8 cellular contexts compared by ENCODE assay signal in the genomic region with DNA sequence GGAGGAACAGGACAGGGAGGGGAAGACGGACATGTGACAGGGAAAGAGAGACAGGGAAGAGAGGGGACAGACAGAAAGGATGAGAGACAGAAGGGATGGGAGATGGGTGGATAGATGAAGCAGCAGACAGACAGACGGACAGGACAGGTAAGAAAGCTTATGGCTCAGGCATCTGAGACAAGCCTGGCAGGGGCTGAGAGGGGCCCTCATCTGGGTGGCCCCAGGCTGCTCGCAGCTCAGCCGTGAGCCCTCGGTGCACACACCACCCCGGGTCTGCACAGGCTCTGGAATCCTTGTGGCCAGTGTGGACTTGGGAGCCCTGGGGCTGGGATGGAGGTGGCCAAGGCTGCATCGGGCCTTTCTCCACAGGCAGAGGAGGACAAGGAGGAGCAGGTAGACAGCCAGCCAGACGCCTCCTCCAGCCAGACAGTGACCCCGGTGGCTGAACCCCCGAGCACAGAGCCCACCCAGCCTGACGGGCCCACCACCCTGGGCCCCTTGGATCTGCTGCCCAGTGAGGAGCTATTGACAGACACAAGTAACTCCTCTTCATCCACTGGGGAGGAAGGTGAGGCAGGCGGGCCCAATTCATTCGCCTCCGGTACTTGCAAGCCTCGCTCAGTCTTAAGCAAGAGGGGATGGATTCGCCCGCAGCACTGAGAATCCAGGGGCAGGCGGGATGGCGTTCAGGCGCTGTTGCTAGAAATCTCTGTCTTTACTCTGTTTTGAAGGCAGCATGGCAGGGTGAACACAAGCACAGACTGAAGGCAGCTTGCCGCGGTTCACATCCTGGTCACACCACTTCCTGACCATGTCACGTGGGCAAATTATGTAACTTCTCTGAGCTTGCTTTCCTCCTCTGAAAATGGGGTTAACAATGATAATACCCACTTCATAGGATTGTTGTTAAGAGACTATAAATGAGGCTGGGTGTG. TPM values are rescaled to one million over a fixed set of nuclear protein-coding genes. Genes with fewer than 3 reads are reported as not detected.
DNase-seq lines count a peak whose midpoint lies in the region; ATAC-seq, FAIRE-seq and TF ChIP-seq lines count a peak whose summit lies in the region.

No MANE protein-coding gene starts in this region.

- no peak for TF ChIP-seq RAD21 in A549 (conservative IDR thresholded peaks at IDR 0.05 in 1 of 2, IDR thresholded peaks at IDR 0.05 in 1 of 2)

- POLR2A ChIA-PET in A549 (lab: Yijun Ruan, JAX), result interaction anchor here (1.2 to 1.7 kb wide), 3 partner anchors 8 to 13 kb away, joined by 3 to 4 read pairs (median 3); no protein-coding TSS in a partner anchor

- H3K9me3 ChIP-seq in A549, result no peaks in the 10 kb centered on the region

- H3K4me3 ChIP-seq in A549, result no peak overlapping the region

- peaks cover 17% of the 10 kb centered on the region for H3K4me1 ChIP-seq in A549

- ATAC-seq in A549 (peak; percentile 7 to 16; a peak in 3 of 6 replicates), HG03565 (IDR thresholded peaks at IDR 0.05; ENCODE audit: unreplicated experiment) (no peak)

- TF ChIP-seq POLR2A in A549 (IDR thresholded peaks at IDR 0.05; ENCODE audit: low read length), result no peak

- no peaks in the 10 kb centered on the region for H3K27me3 ChIP-seq in layer of hippocampus (ENCODE audit: control insufficient read depth, insufficient read depth, low read length)

- CTCF ChIA-PET in A549 (lab: Yijun Ruan, JAX), result interaction anchor here (0.6 to 61.4 kb wide), 13 partner anchors 2 to 127 kb away, joined by 3 to 1860 read pairs (median 6); partner anchors contain the start of genes GRAMD1A, LGI4, SCN1B and ZNF792

- TF ChIP-seq CTCF in A549 (IDR thresholded peaks at IDR 0.05) (no peak), GM20000 (IDR thresholded peaks at IDR 0.05; ENCODE audit: extremely low read depth, missing control alignments) (no peak)

- FAIRE-seq in A549 (lab: Jason Lieb, UNC), result peak; percentile 87

- TF ChIP-seq EP300 in A549 (IDR thresholded peaks at IDR 0.05), result no peak

- 92% methylated on average over 23 of the region's 23 CpGs for WGBS in A549 (ENCODE audit: missing lambda C conversion rate)

- no peak overlapping the region for H3K4me2 ChIP-seq in A549

- DNase-seq in A549 (ENCODE audit: low read depth in 1 of 2, low spot score in 1 of 2), result no peak
- DNase-seq in MV-4-11 (lab: John Stamatoyannopoulos, UW), result peak; percentile 94
- peak; percentile 51 for DNase-seq in activated CD8-positive, alpha-beta memory T cell treated with anti-CD3 and anti-CD28 coated beads, Interleukin-2, amount 50 U/mL, for 4 hours
- DNase-seq in GM20000 (ENCODE audit: low spot score), result no peak
- DNase-seq in retina, result no peak
- no peak for DNase-seq in DMS53 (lab: John Stamatoyannopoulos, UW)

- H3K27ac ChIP-seq in A549 (peak overlapping the region in 1 of 2 experiments; percentile 42; a peak in 2 of 6 replicates), layer of hippocampus (ENCODE audit: low read depth, low read length) (peak overlapping the region; percentile 38)

TF ChIP-seq in A549, 52 proteins besides CTCF, POLR2A, EP300 and RAD21:
- peak; percentile 78 for TF ChIP-seq TFCP2L1 (CRISPR knock-in tag; IDR thresholded peaks at IDR 0.05)
- peak; percentile 24 for TF ChIP-seq TP53 (CRISPR knock-in tag; IDR thresholded peaks at IDR 0.05)
- TF ChIP-seq PBX3 (IDR thresholded peaks at IDR 0.05), result peak; percentile 55
- TF ChIP-seq HDAC2 (IDR thresholded peaks at IDR 0.05), result no peak
- TF ChIP-seq RNF2 (IDR thresholded peaks at IDR 0.05; ENCODE audit: borderline replicate concordance, low read depth), result no peak
- TF ChIP-seq HOXA7 (CRISPR knock-in tag; IDR thresholded peaks at IDR 0.05), result peak; percentile 76; the same call in 1 of the 2 replicates
- TF ChIP-seq, protein P1, sequence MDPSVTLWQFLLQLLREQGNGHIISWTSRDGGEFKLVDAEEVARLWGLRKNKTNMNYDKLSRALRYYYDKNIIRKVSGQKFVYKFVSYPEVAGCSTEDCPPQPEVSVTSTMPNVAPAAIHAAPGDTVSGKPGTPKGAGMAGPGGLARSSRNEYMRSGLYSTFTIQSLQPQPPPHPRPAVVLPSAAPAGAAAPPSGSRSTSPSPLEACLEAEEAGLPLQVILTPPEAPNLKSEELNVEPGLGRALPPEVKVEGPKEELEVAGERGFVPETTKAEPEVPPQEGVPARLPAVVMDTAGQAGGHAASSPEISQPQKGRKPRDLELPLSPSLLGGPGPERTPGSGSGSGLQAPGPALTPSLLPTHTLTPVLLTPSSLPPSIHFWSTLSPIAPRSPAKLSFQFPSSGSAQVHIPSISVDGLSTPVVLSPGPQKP (IDR thresholded peaks at IDR 0.05; ENCODE audit: low read depth, low read length), result no peak

RNA-seq across cellular contexts. Expression of gene GRAMD1A, which starts 14.0 kb away (rescaled TPM):
- polyA plus RNA-seq in A549 (2011; rRNA removed), result 184 and 221 TPM in 2 replicates
- 170 and 209 TPM in 2 replicates for polyA plus RNA-seq in A549 (2012; cell fraction: cytosol; rRNA removed)
- 411 and 413 TPM in 2 replicates for polyA plus RNA-seq in A549 (2012; cell fraction: nucleus; rRNA removed)
- 104 to 131 TPM (median 128 TPM) in 3 replicates for polyA plus RNA-seq in A549 (2017; fragmentation: RNase III; extraction: RNeasy Plus Mini Kit Qiagen cat#74134 plus additional on column Dnase treatment)
- polyA minus RNA-seq in A549 (2011; rRNA and poly(A)+ RNA removed), result 237 and 239 TPM in 2 replicates

RNA-seq across cellular contexts. Expression of gene SCN1B, which starts 16.2 kb away (rescaled TPM):
- 11.0 and 12.8 TPM in 2 replicates for polyA plus RNA-seq in A549 (2011; rRNA removed)
- polyA plus RNA-seq in A549 (2012; cell fraction: cytosol; rRNA removed), result 14.1 and 15.1 TPM in 2 replicates
- 21.3 and 22.5 TPM in 2 replicates for polyA plus RNA-seq in A549 (2012; cell fraction: nucleus; rRNA removed)
- 10.3 to 11.4 TPM (median 11.3 TPM) in 3 replicates for polyA plus RNA-seq in A549 (2017; fragmentation: RNase III; extraction: RNeasy Plus Mini Kit Qiagen cat#74134 plus additional on column Dnase treatment)
- 7.9 and 12.7 TPM in 2 replicates for polyA minus RNA-seq in A549 (2011; rRNA and poly(A)+ RNA removed)

RNA-seq across cellular contexts. Expression of gene HPN, which starts 27.4 kb away (rescaled TPM):
- polyA plus RNA-seq in A549 (2011; rRNA removed), result 0.08 and 0.09 TPM in 2 replicates
- polyA plus RNA-seq in A549 (2012; cell fraction: cytosol; rRNA removed), result 0.04 TPM in 2 replicates
- 0.47 and 0.66 TPM in 2 replicates for polyA plus RNA-seq in A549 (2012; cell fraction: nucleus; rRNA removed)
- polyA plus RNA-seq in A549 (2017; fragmentation: RNase III; extraction: RNeasy Plus Mini Kit Qiagen cat#74134 plus additional on column Dnase treatment), result 0.04 to 0.12 TPM (median 0.06 TPM) in 3 replicates
- not detected in 2 replicates for polyA minus RNA-seq in A549 (2011; rRNA and poly(A)+ RNA removed)

RNA-seq across cellular contexts. Expression of gene ZNF792, which starts 50.1 kb away (rescaled TPM):
- polyA plus RNA-seq in A549 (2011; rRNA removed) (3.7 and 5.0 TPM in 2 replicates), A549 (2017; fragmentation: RNase III; extraction: RNeasy Plus Mini Kit Qiagen cat#74134 plus additional on column Dnase treatment) (1.9 to 2.2 TPM (median 2.0 TPM) in 3 replicates)
- 1.2 and 1.4 TPM in 2 replicates for polyA plus RNA-seq in A549 (2012; cell fraction: cytosol; rRNA removed)
- polyA plus RNA-seq in A549 (2012; cell fraction: nucleus; rRNA removed), result 1.2 and 1.7 TPM in 2 replicates
- 11.1 and 15.0 TPM in 2 replicates for polyA minus RNA-seq in A549 (2011; rRNA and poly(A)+ RNA removed)

Comparison
In these comparisons a context has a peak if more than half of its experiments do, and no peak if none do; other contexts are left out.
1. DNase-seq: peak in MV-4-11 (single experiment) and activated CD8-positive, alpha-beta memory T cell treated with anti-CD3 and anti-CD28 coated beads, Interleukin-2, amount 50 U/mL, for 4 hours (single experiment); none in A549 (0 of 2), GM20000 (single experiment), retina (single experiment) and DMS53 (single experiment).